Comparison of ENCODE assay signal across 18 cellular contexts in the genomic region with DNA sequence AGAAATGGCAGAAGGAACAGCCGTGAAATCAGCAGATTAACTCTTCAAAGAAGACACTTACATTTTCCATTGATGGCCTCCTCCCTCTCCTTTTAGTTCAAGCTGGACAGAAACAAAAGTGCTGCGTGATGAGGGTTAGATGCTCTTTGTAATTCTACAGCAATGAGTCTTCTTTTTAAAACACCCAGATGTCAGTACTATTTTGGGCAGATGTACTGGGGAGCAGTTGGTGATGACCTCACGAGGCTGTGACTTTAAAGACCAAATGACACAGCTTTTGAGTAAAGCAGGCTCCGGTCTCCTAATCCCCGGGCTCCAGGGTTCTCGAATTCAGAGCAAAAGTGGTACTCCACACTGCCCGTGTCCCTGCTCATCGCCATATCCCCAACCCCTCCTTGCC.
DNase-seq lines count a peak whose midpoint lies in the region; ATAC-seq and TF ChIP-seq lines count a peak whose summit lies in the region.
"Had no signal": no experiment of that assay in that cellular context is flagged by ENCODE, and none has a peak within 500 bp of the region (broad histone marks: within the 10 kb centered on the region; RNA-seq: fewer than 3 reads in every experiment).

No MANE protein-coding gene starts in this region.

- ATAC-seq in Right ventricle myocardium superior (ENCODE audit: poor library complexity) (no peak), HG02870 (IDR thresholded peaks at IDR 0.05; ENCODE audit: unreplicated experiment) (no peak), GM19035 (IDR thresholded peaks at IDR 0.05; ENCODE audit: unreplicated experiment) (no peak), GM18858 (IDR thresholded peaks at IDR 0.05; ENCODE audit: unreplicated experiment) (no peak)
- ATAC-seq: CD8-positive, alpha-beta T cell had no signal

- H3K9me3 Mint-ChIP-seq in HFFc6 (no peaks in the 10 kb centered on the region; the same call in 1 of the 2 replicates), glutamatergic neuron (ENCODE audit: unreplicated experiment) (peaks cover 2% of the 10 kb centered on the region)
- H3K9me3 Mint-ChIP-seq: CD14-positive monocyte; CD8-positive, alpha-beta T cell; H9 had no signal

- H3K27me3 ChIP-seq in right atrium auricular region, result no peaks in the 10 kb centered on the region
- H3K27me3 ChIP-seq: BE2C had no signal

- H3K36me3 Mint-ChIP-seq in HFFc6 (ENCODE audit: low read depth) (no peaks in the 10 kb centered on the region), glutamatergic neuron (ENCODE audit: unreplicated experiment) (no peaks in the 10 kb centered on the region)
- H3K36me3 Mint-ChIP-seq: CD14-positive monocyte; CD8-positive, alpha-beta T cell had no signal

- no peak for TF ChIP-seq CTCF in right atrium auricular region (IDR thresholded peaks at IDR 0.05)
- no peak for TF ChIP-seq CTCF in HFFc6 (IDR thresholded peaks at IDR 0.05)
- TF ChIP-seq CTCF in glutamatergic neuron (IDR thresholded peaks at IDR 0.05; ENCODE audit: partially characterized antibody, unreplicated experiment), result no peak

- H3K4me1 ChIP-seq in right atrium auricular region, result peaks cover 0 to 41% of the 10 kb centered on the region in 2 donors

- intact Hi-C loops in Right ventricle myocardium superior (cut with DNase I), result no loop called here

- no peaks in the 10 kb centered on the region for H3K9me3 ChIP-seq in right atrium auricular region
- H3K9me3 ChIP-seq: BE2C had no signal

- H3K36me3 ChIP-seq in right atrium auricular region, result no peaks in the 10 kb centered on the region
- H3K36me3 ChIP-seq: BE2C had no signal

- H3K27ac ChIP-seq in right atrium auricular region, result peak overlapping the region; percentile 26 to 53

- DNase-seq in right atrium auricular region (ENCODE audit: low spot score) (no peak), Right ventricle myocardium superior (no peak), HFFc6 (peak; percentile 26), glutamatergic neuron (no peak)
- DNase-seq: 8988T; BE2C; CD8-positive, alpha-beta T cell; COR-L47; DMS153; DMS79 treated with DMSO at 0.1 percent for 48 hours; GF-D8; GOT3; H9 had no signal

- H3K4me3 Mint-ChIP-seq in HFFc6 (no peak overlapping the region), glutamatergic neuron (ENCODE audit: unreplicated experiment) (no peak overlapping the region)
- H3K4me3 Mint-ChIP-seq: CD14-positive monocyte; CD8-positive, alpha-beta T cell; H9; IgD-negative memory B cell had no signal

- no peak overlapping the region for H3K4me3 ChIP-seq in right atrium auricular region

- H3K27ac Mint-ChIP-seq in HFFc6, result no peak overlapping the region
- peak overlapping the region; percentile 14 for H3K27ac Mint-ChIP-seq in glutamatergic neuron (ENCODE audit: unreplicated experiment)
- H3K27ac Mint-ChIP-seq: CD8-positive, alpha-beta T cell; IgD-negative memory B cell had no signal

- H3K27me3 Mint-ChIP-seq in HFFc6 (ENCODE audit: insufficient read depth) (peaks cover 4% of the 10 kb centered on the region), glutamatergic neuron (ENCODE audit: unreplicated experiment) (peaks cover 3% of the 10 kb centered on the region)
- H3K27me3 Mint-ChIP-seq: IgD-negative memory B cell had no signal

- H3K4me1 Mint-ChIP-seq in HFFc6 (ENCODE audit: low read depth) (peaks cover 6% of the 10 kb centered on the region; the same call in 1 of the 2 replicates), glutamatergic neuron (ENCODE audit: low read depth, unreplicated experiment) (peaks cover 22% of the 10 kb centered on the region)
- H3K4me1 Mint-ChIP-seq: IgD-negative memory B cell had no signal
